23 cellular contexts compared by ENCODE assay signal in genomic region chr9:75169623-75170022, GRCh38.
DNase-seq lines count a peak whose midpoint lies in the region; ATAC-seq and TF ChIP-seq lines count a peak whose summit lies in the region.
"Had no signal": no experiment of that assay in that cellular context is flagged by ENCODE, and none has a peak within 500 bp of the region (broad histone marks: within the 10 kb centered on the region; RNA-seq: fewer than 3 reads in every experiment).

No MANE protein-coding gene starts in this region.

- H3K4me1 ChIP-seq in PC-9 (replicated peaks; ENCODE audit: insufficient read depth), result peaks cover 40% of the 10 kb centered on the region
- peaks cover 11% of the 10 kb centered on the region for H3K4me1 ChIP-seq in osteoblast (ENCODE audit: insufficient read depth, low read length)
- H3K4me1 ChIP-seq: A549, upper lobe of left lung had no signal

- peak overlapping the region; percentile 59 for H3K27ac Mint-ChIP-seq in activated CD4-positive, alpha-beta memory T cell treated with anti-CD3 and anti-CD28 coated beads, Interleukin-2, amount 10 ng/mL, durations not matched to agents 7 days and 5 days
- H3K27ac Mint-ChIP-seq in activated CD4-positive, alpha-beta memory T cell treated with anti-CD3 and anti-CD28 coated beads for 36 hours, result no peak overlapping the region
- H3K27ac Mint-ChIP-seq: activated T-helper 2 cell treated with anti-CD3 and anti-CD28 coated beads, Interferon-gamma antibody, Interleukin-2, Interleukin-4, amounts not matched to agents 10 μg/mL and 5 μg/mL and 100 μg/mL, durations not matched to agents 14 hours and 24 hours and 36 hours; T-helper 2 cell treated with Interferon-gamma antibody and Interleukin-4, amounts not matched to agents 5 μg/mL and 100 μg/mL, for 36 hours had no signal

- no peak overlapping the region for H3K4me3 Mint-ChIP-seq in activated CD4-positive, alpha-beta memory T cell treated with anti-CD3 and anti-CD28 coated beads, Interleukin-2, amount 10 ng/mL, durations not matched to agents 7 days and 5 days
- no peak overlapping the region for H3K4me3 Mint-ChIP-seq in activated CD4-positive, alpha-beta memory T cell treated with anti-CD3 and anti-CD28 coated beads for 36 hours
- H3K4me3 Mint-ChIP-seq: dendritic cell treated with granulocyte-macrophage colony-stimulating factor and Interleukin-4, amounts not matched to agents 40 ng/mL and 50 ng/mL, for 4 days; T-helper 2 cell treated with Interferon-gamma antibody and Interleukin-4, amounts not matched to agents 5 μg/mL and 100 μg/mL, for 36 hours had no signal

- H3K9me3 ChIP-seq in PC-9 (ENCODE audit: insufficient read depth, low read depth) (peaks cover 7% of the 10 kb centered on the region), osteoblast (ENCODE audit: low read depth, low read length) (no peaks in the 10 kb centered on the region)
- H3K9me3 ChIP-seq: upper lobe of left lung had no signal

- H3K9me2 ChIP-seq in PC-9 (ENCODE audit: insufficient read depth), result no peaks in the 10 kb centered on the region

- H3K4me2 ChIP-seq in PC-9, result peak overlapping the region; percentile 42
- no peak overlapping the region for H3K4me2 ChIP-seq in osteoblast (ENCODE audit: insufficient read depth, low read length)
- H3K4me2 ChIP-seq: A549 had no signal

- H3K27me3 ChIP-seq in PC-9 (ENCODE audit: insufficient read depth, low read depth) (no peaks in the 10 kb centered on the region), osteoblast (ENCODE audit: insufficient read depth, low read length) (no peaks in the 10 kb centered on the region)
- H3K27me3 ChIP-seq: upper lobe of left lung had no signal

- peaks cover 10% of the 10 kb centered on the region; the same call in 1 of the 2 replicates for H3F3A ChIP-seq in PC-9 (ENCODE audit: insufficient read depth, low read depth)

- TF ChIP-seq CTCF in PC-9 (conservative IDR thresholded peaks at IDR 0.05), result no peak
- TF ChIP-seq CTCF in cardiac fibroblast (IDR thresholded peaks at IDR 0.05; ENCODE audit: low read depth, low read length), result no peak
- TF ChIP-seq CTCF in osteoblast (IDR thresholded peaks at IDR 0.05; ENCODE audit: extremely low read depth, low read depth, low read length), result no peak

- no peaks in the 10 kb centered on the region for H3K27me3 Mint-ChIP-seq in activated CD4-positive, alpha-beta memory T cell treated with anti-CD3 and anti-CD28 coated beads, Interleukin-2, amount 10 ng/mL, durations not matched to agents 7 days and 5 days
- H3K27me3 Mint-ChIP-seq in activated CD4-positive, alpha-beta memory T cell treated with anti-CD3 and anti-CD28 coated beads for 36 hours, result no peaks in the 10 kb centered on the region
- H3K27me3 Mint-ChIP-seq: dendritic cell treated with granulocyte-macrophage colony-stimulating factor and Interleukin-4, amounts not matched to agents 40 ng/mL and 50 ng/mL, for 4 days had no signal

- H3K27ac ChIP-seq in PC-9, result peak overlapping the region; percentile 65
- H3K27ac ChIP-seq in osteoblast (ENCODE audit: low read depth, low read length), result peak overlapping the region; percentile 31
- H3K27ac ChIP-seq: A549, upper lobe of left lung had no signal

- CTCF ChIA-PET in activated CD4-positive, alpha-beta memory T cell treated with anti-CD3 and anti-CD28 coated beads, Interleukin-2, amount 10 ng/mL, durations not matched to agents 7 days and 5 days (lab: Charles Lee), result interaction anchor here (1.1 to 1.9 kb wide), 7 partner anchors 9 to 217 kb away, joined by 3 to 9 read pairs (median 4); partner anchors contain the start of genes C9orf40 and CARNMT1
- CTCF ChIA-PET in activated CD4-positive, alpha-beta memory T cell treated with anti-CD3 and anti-CD28 coated beads for 36 hours (lab: Charles Lee), result interaction anchor here (0.7 kb wide), 1 partner anchor 77 kb away, joined by 3 read pairs; no protein-coding TSS in a partner anchor
- CTCF ChIA-PET in PC-9 (lab: Charles Lee), result interaction anchor here (0.7 to 1.6 kb wide), 4 partner anchors 16 to 1231 kb away, joined by 6 to 12 read pairs (median 6); partner anchors contain the start of gene RFK

- intact Hi-C loops in activated CD4-positive, alpha-beta memory T cell treated with anti-CD3 and anti-CD28 coated beads for 36 hours (cut with micrococcal nuclease), result no loop called here
- intact Hi-C loops in PC-9 (cut with micrococcal nuclease; ENCODE audit: unreplicated experiment), result loop anchor here (5.0 kb wide), 2 partner anchors 82 to 142 kb away; partner anchors contain the start of genes CARNMT1, NMRK1 and OSTF1

- peaks cover 90% of the 10 kb centered on the region for H3K36me3 Mint-ChIP-seq in activated CD4-positive, alpha-beta memory T cell treated with anti-CD3 and anti-CD28 coated beads, Interleukin-2, amount 10 ng/mL, durations not matched to agents 7 days and 5 days (ENCODE audit: low read depth)
- peaks cover 39% of the 10 kb centered on the region for H3K36me3 Mint-ChIP-seq in activated CD4-positive, alpha-beta memory T cell treated with anti-CD3 and anti-CD28 coated beads for 36 hours

- no peak overlapping the region for H3K4me3 ChIP-seq in PC-9
- H3K4me3 ChIP-seq in cardiac fibroblast (replicated peaks in 1 of 2; ENCODE audit: low read depth in 2 of 2, low read length in 2 of 2), result no peak overlapping the region
- no peak overlapping the region for H3K4me3 ChIP-seq in osteoblast (ENCODE audit: insufficient read depth, low read length)
- H3K4me3 ChIP-seq: A549, upper lobe of left lung had no signal

- H4K20me1 ChIP-seq in PC-9 (ENCODE audit: insufficient read depth) (no peaks in the 10 kb centered on the region), osteoblast (ENCODE audit: insufficient read depth, low read length) (no peaks in the 10 kb centered on the region)

- H3K9me3 Mint-ChIP-seq in activated CD4-positive, alpha-beta memory T cell treated with anti-CD3 and anti-CD28 coated beads, Interleukin-2, amount 10 ng/mL, durations not matched to agents 7 days and 5 days, result peaks cover 11% of the 10 kb centered on the region
- peaks cover 10% of the 10 kb centered on the region for H3K9me3 Mint-ChIP-seq in activated CD4-positive, alpha-beta memory T cell treated with anti-CD3 and anti-CD28 coated beads for 36 hours

- POLR2A ChIA-PET in activated CD4-positive, alpha-beta memory T cell treated with anti-CD3 and anti-CD28 coated beads, Interleukin-2, amount 10 ng/mL, durations not matched to agents 7 days and 5 days (lab: Charles Lee), result interaction anchor here (0.7 to 4.8 kb wide), 4 partner anchors 8 to 81 kb away, joined by 3 to 48 read pairs (median 12); partner anchors contain the start of genes NMRK1 and OSTF1
- POLR2A ChIA-PET in activated CD4-positive, alpha-beta memory T cell treated with anti-CD3 and anti-CD28 coated beads for 36 hours (lab: Charles Lee), result no interaction called here
- POLR2A ChIA-PET in PC-9 (lab: Charles Lee; ENCODE audit: unreplicated experiment), result interaction anchor here (0.5 to 1.6 kb wide), 4 partner anchors 78 to 1301 kb away, joined by 3 to 13 read pairs (median 5); partner anchors contain the start of genes NMRK1 and OSTF1

- H3K36me3 ChIP-seq in PC-9 (ENCODE audit: low read depth) (no peaks in the 10 kb centered on the region), osteoblast (ENCODE audit: insufficient read depth, low read length) (no peaks in the 10 kb centered on the region)

- H3K79me2 ChIP-seq in PC-9 (ENCODE audit: low read depth) (no peaks in the 10 kb centered on the region), osteoblast (ENCODE audit: insufficient read depth, low read length) (no peaks in the 10 kb centered on the region)

- ATAC-seq in GM21723 (IDR thresholded peaks at IDR 0.05; ENCODE audit: unreplicated experiment), result no peak
- ATAC-seq: A549, left cardiac atrium had no signal

- H2AFZ ChIP-seq in PC-9, result no peak overlapping the region
- H2AFZ ChIP-seq in osteoblast (ENCODE audit: low read length), result no peak overlapping the region

- no TSS peak for BruUV-seq in PC-9 (replicated peaks; lab: Mats Ljungman, UMichigan)

- peaks cover 65% of the 10 kb centered on the region for H3K4me1 Mint-ChIP-seq in activated CD4-positive, alpha-beta memory T cell treated with anti-CD3 and anti-CD28 coated beads, Interleukin-2, amount 10 ng/mL, durations not matched to agents 7 days and 5 days
- peaks cover 18% of the 10 kb centered on the region for H3K4me1 Mint-ChIP-seq in activated CD4-positive, alpha-beta memory T cell treated with anti-CD3 and anti-CD28 coated beads for 36 hours (ENCODE audit: low read depth)

- no peak for DNase-seq in activated CD4-positive, alpha-beta memory T cell treated with anti-CD3 and anti-CD28 coated beads, Interleukin-2, amount 10 ng/mL, durations not matched to agents 7 days and 5 days
- no peak for DNase-seq in activated CD4-positive, alpha-beta memory T cell treated with anti-CD3 and anti-CD28 coated beads for 36 hours
- DNase-seq in PC-9 (peak; percentile 50 to 81), cardiac fibroblast (ENCODE audit: low read depth in 2 of 2) (peak; percentile 83 to 87), osteoblast (ENCODE audit: insufficient read length, low spot score, missing footprints) (peak; percentile 42), NCI-H446 (lab: John Stamatoyannopoulos, UW) (no peak), NCI-H774 (lab: John Stamatoyannopoulos, UW) (no peak)
- DNase-seq: activated CD4-positive, alpha-beta T cell treated with anti-CD3 and anti-CD28 coated beads, Interleukin-2, amount 50 U/mL, for 48 hours; aorta; DMS53; hypothalamus; IMR-90; left cardiac atrium; NCI-H1105; SHP77; stimulated activated CD4-positive, alpha-beta T cell treated with anti-CD3 and anti-CD28 coated beads, Interleukin-12 subunit alpha, Interleukin-12 subunit beta, amount 100 ng/mL, for 4 hours; stimulated activated naive CD4-positive, alpha-beta T cell; upper lobe of left lung had no signal

Comparison
In these comparisons a context has a peak if more than half of its experiments do, and no peak if none do; other contexts are left out.
1. DNase-seq: peak in PC-9 (2 of 2), cardiac fibroblast (2 of 2) and osteoblast (single experiment); none in activated CD4-positive, alpha-beta memory T cell treated with anti-CD3 and anti-CD28 coated beads, Interleukin-2, amount 10 ng/mL, durations not matched to agents 7 days and 5 days (single experiment), activated CD4-positive, alpha-beta memory T cell treated with anti-CD3 and anti-CD28 coated beads for 36 hours (single experiment), NCI-H446 (0 of 2) and NCI-H774 (single experiment).